ENCODE assay signal across 1 cellular context in the genomic region with DNA sequence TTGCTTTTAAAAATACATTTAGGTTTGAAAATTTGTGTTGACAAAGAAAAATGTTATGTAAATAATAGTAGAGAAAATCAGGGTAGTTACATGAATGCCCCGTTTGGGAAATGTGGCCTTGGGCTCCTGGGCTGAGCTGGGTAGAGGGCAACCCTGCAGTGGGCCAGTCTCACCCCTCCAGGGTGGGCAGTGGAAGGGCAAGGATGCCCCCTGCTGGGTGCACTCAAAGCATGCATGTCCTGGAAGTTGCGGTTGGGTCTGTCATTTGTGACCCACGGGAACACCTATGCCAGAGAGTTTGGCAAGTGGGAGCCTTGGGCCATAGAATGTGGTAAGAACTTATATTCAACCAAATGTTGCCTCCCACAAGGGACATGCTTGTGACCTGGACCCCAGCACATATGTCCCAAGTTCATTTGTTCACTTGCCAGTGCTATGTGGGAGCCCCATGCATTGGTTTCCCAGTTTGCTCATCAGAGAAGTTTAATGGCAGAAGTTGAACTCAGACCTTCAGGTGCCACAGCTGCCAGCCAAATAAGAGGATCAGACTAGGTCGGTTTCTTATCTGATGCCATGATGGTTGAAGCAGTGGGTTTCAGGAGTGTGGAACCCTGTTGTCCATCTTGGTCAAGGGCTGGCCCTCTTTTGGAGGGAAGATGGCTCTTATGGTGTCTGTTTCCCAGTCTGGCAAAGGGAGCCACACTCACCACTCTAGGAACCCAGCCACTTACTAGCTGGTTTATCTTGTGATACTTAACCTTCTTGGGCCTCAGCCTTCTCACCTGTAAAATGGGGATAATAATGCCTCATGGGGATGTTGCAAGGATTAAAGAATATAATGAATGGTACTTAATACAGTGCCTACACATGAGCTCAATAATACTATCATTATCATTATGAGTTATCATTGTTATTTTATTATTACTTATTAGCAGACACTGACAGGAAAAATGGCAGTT.
TF ChIP-seq lines count a peak whose summit lies in the region.

No MANE protein-coding gene starts in this region.

TF ChIP-seq in H1, 55 proteins besides CTCF, POLR2A, EP300 and RAD21:
- TF ChIP-seq SIN3A (conservative IDR thresholded peaks at IDR 0.05 in 1 of 2, IDR thresholded peaks at IDR 0.05 in 1 of 2; ENCODE audit: low read depth in 1 of 2, low read length in 2 of 2) (peak in 1 of 2 experiments; percentile 48; a peak in 1 of 4 replicates), TBP (IDR thresholded peaks at IDR 0.05; ENCODE audit: low read depth, low read length) (no peak), GABPA (IDR thresholded peaks at IDR 0.05; ENCODE audit: borderline replicate concordance, insufficient read depth, low read length) (peak; percentile 32; the same call in 1 of the 2 replicates), YY1 (IDR thresholded peaks at IDR 0.05; ENCODE audit: low read depth, low read length) (peak; percentile 17; the same call in 1 of the 2 replicates)
- TF ChIP-seq, protein P1, sequence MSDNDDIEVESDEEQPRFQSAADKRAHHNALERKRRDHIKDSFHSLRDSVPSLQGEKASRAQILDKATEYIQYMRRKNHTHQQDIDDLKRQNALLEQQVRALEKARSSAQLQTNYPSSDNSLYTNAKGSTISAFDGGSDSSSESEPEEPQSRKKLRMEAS (IDR thresholded peaks at IDR 0.05): 0 out of 2 replicates have a peak, but pooled peaks have one; percentile 13
TF ChIP-seq in H1: peak in this region for 4.
